18 cellular contexts compared by ENCODE assay signal in genomic region chr6:151005896-151006632, GRCh38.
DNase-seq lines count a peak whose midpoint lies in the region; ATAC-seq and TF ChIP-seq lines count a peak whose summit lies in the region.
"Had no signal": no experiment of that assay in that cellular context is flagged by ENCODE, and none has a peak within 500 bp of the region (broad histone marks: within the 10 kb centered on the region; RNA-seq: fewer than 3 reads in every experiment).

No MANE protein-coding gene starts in this region.

- peaks cover 39% of the 10 kb centered on the region for H3K36me3 Mint-ChIP-seq in activated CD4-positive, alpha-beta T cell treated with anti-CD3 and anti-CD28 coated beads for 36 hours (ENCODE audit: low read depth)
- H3K36me3 Mint-ChIP-seq in activated T-helper 2 cell treated with anti-CD3 and anti-CD28 coated beads, Interferon-gamma antibody, Interleukin-2, Interleukin-4, amounts not matched to agents 10 μg/mL and 5 μg/mL and 100 μg/mL, durations not matched to agents 14 hours and 24 hours and 36 hours (ENCODE audit: low read depth), result peaks cover 25% of the 10 kb centered on the region
- H3K36me3 Mint-ChIP-seq in neural progenitor cell, result peaks cover 4% of the 10 kb centered on the region

- POLR2A ChIA-PET in activated CD4-positive, alpha-beta T cell treated with anti-CD3 and anti-CD28 coated beads for 36 hours (lab: Charles Lee), result no interaction called here

- DNase-seq in activated CD4-positive, alpha-beta T cell treated with anti-CD3 and anti-CD28 coated beads for 36 hours, result no peak
- no peak for DNase-seq in activated CD4-positive, alpha-beta T cell treated with anti-CD3 and anti-CD28 coated beads, Interleukin-2, amount 50 U/mL, for 4 hours
- DNase-seq in MV-4-11 (lab: John Stamatoyannopoulos, UW) (peak; percentile 45), neural progenitor cell (ENCODE audit: low spot score) (no peak), Karpas-422 (no peak)
- DNase-seq in activated T-helper 2 cell treated with anti-CD3 and anti-CD28 coated beads, Interferon-gamma antibody, Interleukin-2, Interleukin-4, amounts not matched to agents 10 μg/mL and 5 μg/mL and 100 μg/mL, durations not matched to agents 14 hours and 24 hours and 36 hours (ENCODE audit: low spot score), result no peak
- DNase-seq in activated CD4-positive, CD25-positive, alpha-beta regulatory T cell treated with anti-CD3 and anti-CD28 coated beads, Interleukin-2, amount 50 U/mL, for 72 hours, result no peak
- DNase-seq: aorta, gastrocnemius medialis, NCI-H146, NCI-H446 treated with DMSO at 0.1 percent for 48 hours, SHP77, stomach, T1000 had no signal

- no peaks in the 10 kb centered on the region for H3K27me3 Mint-ChIP-seq in activated CD4-positive, alpha-beta T cell treated with anti-CD3 and anti-CD28 coated beads for 36 hours
- H3K27me3 Mint-ChIP-seq in activated T-helper 2 cell treated with anti-CD3 and anti-CD28 coated beads, Interferon-gamma antibody, Interleukin-2, Interleukin-4, amounts not matched to agents 10 μg/mL and 5 μg/mL and 100 μg/mL, durations not matched to agents 14 hours and 24 hours and 36 hours (ENCODE audit: low read depth), result no peaks in the 10 kb centered on the region
- peaks cover 2% of the 10 kb centered on the region for H3K27me3 Mint-ChIP-seq in neural progenitor cell (ENCODE audit: insufficient read depth, low read depth)

- no peaks in the 10 kb centered on the region for H3K27me3 ChIP-seq in neural progenitor cell
- H3K27me3 ChIP-seq in Karpas-422 (ENCODE audit: low read length), result no peaks in the 10 kb centered on the region
- H3K27me3 ChIP-seq: gastrocnemius medialis, stomach, vagina had no signal

- no peak overlapping the region for H3K4me3 ChIP-seq in neural progenitor cell
- no peak overlapping the region for H3K4me3 ChIP-seq in Karpas-422 (ENCODE audit: low read length)
- H3K4me3 ChIP-seq: gastrocnemius medialis, K562, stomach, vagina had no signal

- H3K27ac Mint-ChIP-seq in activated CD4-positive, alpha-beta T cell treated with anti-CD3 and anti-CD28 coated beads for 36 hours, result peak overlapping the region; percentile 48
- peak overlapping the region; percentile 52 for H3K27ac Mint-ChIP-seq in activated T-helper 2 cell treated with anti-CD3 and anti-CD28 coated beads, Interferon-gamma antibody, Interleukin-2, Interleukin-4, amounts not matched to agents 10 μg/mL and 5 μg/mL and 100 μg/mL, durations not matched to agents 14 hours and 24 hours and 36 hours
- H3K27ac Mint-ChIP-seq in neural progenitor cell, result peak overlapping the region; percentile 79

- H3K36me3 ChIP-seq in neural progenitor cell (no peaks in the 10 kb centered on the region), Karpas-422 (ENCODE audit: insufficient read depth, low read length) (no peaks in the 10 kb centered on the region)
- H3K36me3 ChIP-seq: gastrocnemius medialis, stomach, vagina had no signal

- H3K9ac ChIP-seq in neural progenitor cell, result no peak overlapping the region
- H3K9ac ChIP-seq in Karpas-422 (ENCODE audit: low read length), result no peak overlapping the region

- H3K9me3 Mint-ChIP-seq in activated CD4-positive, alpha-beta T cell treated with anti-CD3 and anti-CD28 coated beads for 36 hours (ENCODE audit: low read depth), result no peaks in the 10 kb centered on the region
- no peaks in the 10 kb centered on the region for H3K9me3 Mint-ChIP-seq in activated T-helper 2 cell treated with anti-CD3 and anti-CD28 coated beads, Interferon-gamma antibody, Interleukin-2, Interleukin-4, amounts not matched to agents 10 μg/mL and 5 μg/mL and 100 μg/mL, durations not matched to agents 14 hours and 24 hours and 36 hours
- no peaks in the 10 kb centered on the region for H3K9me3 Mint-ChIP-seq in neural progenitor cell

- H2AFZ ChIP-seq in neural progenitor cell (replicated peaks), result no peak overlapping the region
- no peak overlapping the region for H2AFZ ChIP-seq in Karpas-422 (ENCODE audit: low read length)

- H3K27ac ChIP-seq in neural progenitor cell (no peak overlapping the region), Karpas-422 (ENCODE audit: low read length) (no peak overlapping the region)
- H3K27ac ChIP-seq: gastrocnemius medialis, vagina had no signal

- peak; percentile 43 for ATAC-seq in activated CD4-positive, alpha-beta T cell treated with anti-CD3 and anti-CD28 coated beads for 36 hours
- ATAC-seq in HG03159 (IDR thresholded peaks at IDR 0.05; ENCODE audit: unreplicated experiment), result no peak
- ATAC-seq: gastrocnemius medialis, K562, left lobe of liver had no signal

- H3K4me2 ChIP-seq in neural progenitor cell (no peak overlapping the region), Karpas-422 (ENCODE audit: low read depth, low read length, poor library complexity, severe bottlenecking) (no peak overlapping the region)

- no peaks in the 10 kb centered on the region for H4K20me1 ChIP-seq in neural progenitor cell (ENCODE audit: low read depth)
- no peaks in the 10 kb centered on the region for H4K20me1 ChIP-seq in Karpas-422 (ENCODE audit: insufficient read depth, low read depth, low read length)

- H3F3A ChIP-seq in neural progenitor cell (ENCODE audit: low read depth), result no peaks in the 10 kb centered on the region

- H3K9me3 ChIP-seq in neural progenitor cell (ENCODE audit: low read depth) (no peaks in the 10 kb centered on the region), Karpas-422 (ENCODE audit: low read length) (no peaks in the 10 kb centered on the region)
- H3K9me3 ChIP-seq: gastrocnemius medialis, stomach, vagina had no signal

- no peak overlapping the region for H3K4me3 Mint-ChIP-seq in activated CD4-positive, alpha-beta T cell treated with anti-CD3 and anti-CD28 coated beads for 36 hours
- H3K4me3 Mint-ChIP-seq in activated T-helper 2 cell treated with anti-CD3 and anti-CD28 coated beads, Interferon-gamma antibody, Interleukin-2, Interleukin-4, amounts not matched to agents 10 μg/mL and 5 μg/mL and 100 μg/mL, durations not matched to agents 14 hours and 24 hours and 36 hours (ENCODE audit: low read depth), result no peak overlapping the region
- H3K4me3 Mint-ChIP-seq in neural progenitor cell, result no peak overlapping the region

- no peak for TF ChIP-seq CTCF in neural progenitor cell (IDR thresholded peaks at IDR 0.05)

- H3K79me2 ChIP-seq in neural progenitor cell (ENCODE audit: low read depth), result no peaks in the 10 kb centered on the region
- peaks cover 2% of the 10 kb centered on the region; the same call in 1 of the 2 replicates for H3K79me2 ChIP-seq in Karpas-422 (ENCODE audit: low read length)

- intact Hi-C loops in activated CD4-positive, alpha-beta T cell treated with anti-CD3 and anti-CD28 coated beads for 36 hours (cut with DNase I, micrococcal nuclease), result no loop called here
- intact Hi-C loops in activated T-helper 2 cell treated with anti-CD3 and anti-CD28 coated beads, Interferon-gamma antibody, Interleukin-2, Interleukin-4, amounts not matched to agents 10 μg/mL and 5 μg/mL and 100 μg/mL, durations not matched to agents 14 hours and 24 hours and 36 hours (cut with micrococcal nuclease), result loop anchor here (2.0 kb wide), 1 partner anchor 19 kb away; no protein-coding TSS in a partner anchor

- H3K4me1 Mint-ChIP-seq in activated CD4-positive, alpha-beta T cell treated with anti-CD3 and anti-CD28 coated beads for 36 hours, result peaks cover 33% of the 10 kb centered on the region
- H3K4me1 Mint-ChIP-seq in activated T-helper 2 cell treated with anti-CD3 and anti-CD28 coated beads, Interferon-gamma antibody, Interleukin-2, Interleukin-4, amounts not matched to agents 10 μg/mL and 5 μg/mL and 100 μg/mL, durations not matched to agents 14 hours and 24 hours and 36 hours (ENCODE audit: low read depth), result peaks cover 32% of the 10 kb centered on the region
- H3K4me1 Mint-ChIP-seq in neural progenitor cell, result peaks cover 19% of the 10 kb centered on the region

- peaks cover 20% of the 10 kb centered on the region for H3K4me1 ChIP-seq in neural progenitor cell
- no peaks in the 10 kb centered on the region for H3K4me1 ChIP-seq in Karpas-422 (ENCODE audit: low read length)

- CTCF ChIA-PET in activated CD4-positive, alpha-beta T cell treated with anti-CD3 and anti-CD28 coated beads for 36 hours (lab: Charles Lee), result interaction anchor here (1.2 to 3.6 kb wide), 3 partner anchors 8 to 332 kb away, joined by 3 to 26 read pairs (median 11); no protein-coding TSS in a partner anchor

- H3K9me2 ChIP-seq in Karpas-422 (replicated peaks; ENCODE audit: insufficient read depth, low read length), result no peaks in the 10 kb centered on the region
